Comparison of ENCODE assay signal across 8 cellular contexts in genomic region chr17:75897076-75898019, GRCh38. TPM values are rescaled to one million over a fixed set of nuclear protein-coding genes. Genes with fewer than 3 reads are reported as not detected.
DNase-seq lines count a peak whose midpoint lies in the region; ATAC-seq and TF ChIP-seq lines count a peak whose summit lies in the region.

No MANE protein-coding gene starts in this region.

- H3K79me2 ChIP-seq in GM23338 (replicated peaks; ENCODE audit: insufficient read depth) = peaks cover 18% of the 10 kb centered on the region

- peaks cover 10% of the 10 kb centered on the region for H3K27me3 Mint-ChIP-seq in GM23338 (ENCODE audit: insufficient read depth, low read depth, poor library complexity)

- peak overlapping the region; percentile 81 for H3K27ac ChIP-seq in GM23338 (ENCODE audit: low read depth)
- peak overlapping the region; percentile 96 for H3K27ac ChIP-seq in VCaP
- peak overlapping the region; percentile 46 for H3K27ac ChIP-seq in right cardiac atrium (ENCODE audit: low read length)
- peak overlapping the region in 20 of 21 experiments; percentile 81 to 96 (median 91) for H3K27ac ChIP-seq in skin epidermis

- peaks cover 9% of the 10 kb centered on the region; the same call in 1 of the 2 replicates for H3K36me3 ChIP-seq in GM23338 (ENCODE audit: insufficient read depth)

- peak overlapping the region; percentile 81 for H3K27ac Mint-ChIP-seq in GM23338

- H3K4me1 ChIP-seq in GM23338 (ENCODE audit: insufficient read depth) = peaks cover 18% of the 10 kb centered on the region; the same call in 1 of the 2 replicates
- H3K4me1 ChIP-seq in right cardiac atrium (ENCODE audit: control insufficient read depth, insufficient read depth, low read length) = no peaks in the 10 kb centered on the region

- H4K20me1 ChIP-seq in GM23338 (replicated peaks; ENCODE audit: insufficient read depth) = no peaks in the 10 kb centered on the region; the same call in 1 of the 2 replicates

- H3K4me3 ChIP-seq in GM23338 (peak overlapping the region; percentile 78), right cardiac atrium (ENCODE audit: low read length) (peak overlapping the region; percentile 60), skin epidermis (peak overlapping the region; percentile 52 to 88 (median 71))

- no peaks in the 10 kb centered on the region for H3K9me3 ChIP-seq in right cardiac atrium (ENCODE audit: control insufficient read depth, low read length)

- H2AFZ ChIP-seq in GM23338 = no peak overlapping the region

- intact Hi-C loops in right cardiac atrium (cut with DNase I) = loop anchor here in 2 of 4 donors (10.0 kb wide), 2 partner anchors 113 to 133 kb away; partner anchors contain the start of genes GALK1 (in 1 of the 2) and UNK (in 1 of the 2)

- peak overlapping the region; percentile 83 for H3K4me3 Mint-ChIP-seq in GM23338

- DNase-seq in GM23338 (ENCODE audit: low spot score) = peak; percentile 62
- peak; percentile 58 to 64 (median 60) for DNase-seq in right cardiac atrium
- no peak for DNase-seq in HCEC 1CT
- no peak for DNase-seq in cortex of kidney (lab: John Stamatoyannopoulos, UW)
- DNase-seq in GM13977 (ENCODE audit: low spot score) = no peak
- DNase-seq in RPMI8226 = no peak

- H3K4me2 ChIP-seq in GM23338 = peak overlapping the region; percentile 92

- H3K9me2 ChIP-seq in GM23338 (ENCODE audit: insufficient read depth) = no peaks in the 10 kb centered on the region

- WGBS in right cardiac atrium = 42% methylated on average over 45 of the region's 45 CpGs

- in situ Hi-C loops in GM13977 (cut with MboI; ENCODE audit: low pct_unique_long_range_greater_than_20kb, low sequenced_read_pairs, unreplicated experiment) = no loop called here

- TF ChIP-seq CTCF in GM23338 (conservative IDR thresholded peaks at IDR 0.05; ENCODE audit: low read depth in 2 of 2) (no peak), VCaP (conservative IDR thresholded peaks at IDR 0.05) (no peak), GM13977 (IDR thresholded peaks at IDR 0.05; ENCODE audit: extremely low read depth, insufficient read depth, missing control alignments) (no peak)

- peaks cover 45% of the 10 kb centered on the region for H3K36me3 Mint-ChIP-seq in GM23338 (ENCODE audit: low read depth)

- H3K4me1 Mint-ChIP-seq in GM23338 = peaks cover 26% of the 10 kb centered on the region

- peaks cover 29% of the 10 kb centered on the region for H3F3A ChIP-seq in GM23338 (replicated peaks; ENCODE audit: low read depth)

- H3K9me3 Mint-ChIP-seq in GM23338 = no peaks in the 10 kb centered on the region

- ATAC-seq in GM23338 = peak; percentile 3
- no peak for ATAC-seq in right cardiac atrium

- H3K27me3 ChIP-seq in GM23338 (ENCODE audit: insufficient read depth) = no peaks in the 10 kb centered on the region
- no peaks in the 10 kb centered on the region for H3K27me3 ChIP-seq in right cardiac atrium (ENCODE audit: control insufficient read depth, insufficient read depth)

TF ChIP-seq in GM23338, 12 proteins besides CTCF, POLR2A, EP300 and RAD21:
- TF ChIP-seq POLR2AphosphoS5 (IDR thresholded peaks at IDR 0.05; ENCODE audit: low read depth) = peak; percentile 40
- no peak for TF ChIP-seq EZH2phosphoT487 (IDR thresholded peaks at IDR 0.05; ENCODE audit: unreplicated experiment)
- 0 out of 2 replicates have a peak, but pooled peaks have one; percentile 24 for TF ChIP-seq CREB1 (CRISPR knock-in tag; IDR thresholded peaks at IDR 0.05; ENCODE audit: low read depth)
TF ChIP-seq in GM23338: peak in this region for 2.

RNA-seq across cellular contexts. Expression of gene TRIM65, which starts 0.6 kb away (rescaled TPM):
- 53.8 and 54.0 TPM in 2 replicates for total RNA-seq in GM23338 (2014; rRNA removed; shearing (Covaris generic))
- polyA plus RNA-seq in GM23338 (2016; fragmentation: Nextera tagmentation; extraction: Ambion mirVana) = 13.8 and 15.0 TPM in 2 replicates
- 10 to 100 TPM in 1 of 4 donors, 1 to 10 TPM in 3; 5.7 to 10.7 (median 7.7) TPM for total RNA-seq in right cardiac atrium
- 7.9 TPM for polyA plus RNA-seq in right cardiac atrium

RNA-seq across cellular contexts. Expression of gene MRPL38, which starts 7.3 kb away (rescaled TPM):
- 47.2 and 63.6 TPM in 2 replicates for total RNA-seq in GM23338 (2014; rRNA removed; shearing (Covaris generic))
- 86.7 and 90.0 TPM in 2 replicates for polyA plus RNA-seq in GM23338 (2016; fragmentation: Nextera tagmentation; extraction: Ambion mirVana)
- total RNA-seq in right cardiac atrium = 10 to 100 TPM; 64.1 to 94.2 (median 83.8) TPM
- polyA plus RNA-seq in right cardiac atrium = 57.9 TPM

RNA-seq across cellular contexts. Expression of gene TRIM47, which starts 19.0 kb away (rescaled TPM):
- 9.9 and 12.5 TPM in 2 replicates for total RNA-seq in GM23338 (2014; rRNA removed; shearing (Covaris generic))
- 7.2 TPM in 2 replicates for polyA plus RNA-seq in GM23338 (2016; fragmentation: Nextera tagmentation; extraction: Ambion mirVana)
- 10 to 100 TPM; 24.1 to 25.9 (median 25.3) TPM for total RNA-seq in right cardiac atrium
- 19.2 TPM for polyA plus RNA-seq in right cardiac atrium

RNA-seq across cellular contexts. Expression of gene WBP2, which starts 42.2 kb away (rescaled TPM):
- 34.9 and 36.2 TPM in 2 replicates for total RNA-seq in GM23338 (2014; rRNA removed; shearing (Covaris generic))
- 59.5 and 63.5 TPM in 2 replicates for polyA plus RNA-seq in GM23338 (2016; fragmentation: Nextera tagmentation; extraction: Ambion mirVana)
- total RNA-seq in right cardiac atrium = 100 to 1,000 TPM; 112 to 128 (median 118) TPM
- 109 TPM for polyA plus RNA-seq in right cardiac atrium

RNA-seq across cellular contexts. Expression of gene FBF1, which starts 43.5 kb away (rescaled TPM):
- total RNA-seq in GM23338 (2014; rRNA removed; shearing (Covaris generic)) = 11.8 and 17.4 TPM in 2 replicates
- 8.8 and 9.7 TPM in 2 replicates for polyA plus RNA-seq in GM23338 (2016; fragmentation: Nextera tagmentation; extraction: Ambion mirVana)
- 1 to 10 TPM; 4.8 to 5.5 (median 5.1) TPM for total RNA-seq in right cardiac atrium
- 5.0 TPM for polyA plus RNA-seq in right cardiac atrium

Comparison
In these comparisons a context has a peak if more than half of its experiments do, and no peak if none do; other contexts are left out.
1. DNase-seq: peak in GM23338 (single experiment) and right cardiac atrium (3 of 3); none in HCEC 1CT (single experiment), cortex of kidney (single experiment), GM13977 (single experiment) and RPMI8226 (single experiment).
2. H3K27ac ChIP-seq: peak in every context shown above with its lines; median percentile 96 in VCaP; 91 in skin epidermis; 81 in GM23338; 46 in right cardiac atrium.
3. Peak in every context shown above with its lines, with median percentiles within 50 percentile points of each other: H3K4me3 ChIP-seq.